In the genomic region with DNA sequence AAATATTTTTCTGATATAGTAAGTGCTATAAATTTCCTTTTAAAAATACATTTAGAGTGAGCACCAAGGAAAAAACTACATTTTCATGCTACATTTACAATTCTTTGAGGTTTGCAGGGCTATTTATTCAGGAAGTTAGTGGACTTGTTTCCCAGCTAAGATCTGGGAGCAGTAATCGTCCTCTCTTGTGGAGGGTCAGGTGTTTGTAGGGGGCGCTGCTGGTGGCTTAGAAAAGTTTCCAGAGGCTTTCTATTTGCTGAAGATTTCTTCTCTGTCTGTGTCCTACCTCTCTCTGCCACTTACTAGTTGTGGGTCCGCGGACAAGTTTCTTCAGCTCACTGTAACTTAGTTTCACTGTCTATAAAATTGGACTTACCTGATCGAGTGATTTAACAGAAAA, we compare ENCODE assay signal across 15 cellular contexts.
DNase-seq lines count a peak whose midpoint lies in the region; TF ChIP-seq lines count a peak whose summit lies in the region.
"Had no signal": no experiment of that assay in that cellular context is flagged by ENCODE, and none has a peak within 500 bp of the region (broad histone marks: within the 10 kb centered on the region; RNA-seq: fewer than 3 reads in every experiment).

No MANE protein-coding gene starts in this region.

- H3K4me1 ChIP-seq in OCI-LY1 (ENCODE audit: insufficient read depth, low read length, severe bottlenecking) (peaks cover 12% of the 10 kb centered on the region), sigmoid colon (no peaks in the 10 kb centered on the region)

- TF ChIP-seq CTCF in GM12874 (IDR thresholded peaks at IDR 0.05; ENCODE audit: insufficient read depth, low read depth, low read length) (0 out of 2 replicates have a peak, but pooled peaks have one; percentile 12), OCI-LY1 (IDR thresholded peaks at IDR 0.05; ENCODE audit: low read length) (peak; percentile 55), epithelial cell of proximal tubule (conservative IDR thresholded peaks at IDR 0.05; ENCODE audit: low read depth, low read length) (peak; percentile 8), progenitor cell of endocrine pancreas (IDR thresholded peaks at IDR 0.05; ENCODE audit: unreplicated experiment) (peak; percentile 19), sigmoid colon (IDR thresholded peaks at IDR 0.05) (no peak)

- WGBS in sigmoid colon, 2 donors: 50 to 55% methylated on average over 5 of the region's 5 CpGs

- H4K20me1 ChIP-seq in OCI-LY1 (ENCODE audit: insufficient read depth, low read length): no peaks in the 10 kb centered on the region

- no peak for TF ChIP-seq POLR2A in sigmoid colon (IDR thresholded peaks at IDR 0.05)

- H3K9me3 ChIP-seq in OCI-LY1 (ENCODE audit: low read length) (no peaks in the 10 kb centered on the region), sigmoid colon (no peaks in the 10 kb centered on the region)

- H3K27ac ChIP-seq in OCI-LY1 (ENCODE audit: low read depth, low read length, poor library complexity, severe bottlenecking) (no peak overlapping the region), sigmoid colon (no peak overlapping the region)
- H3K27ac ChIP-seq: PC-9, SK-N-MC had no signal

- H3K36me3 Mint-ChIP-seq in progenitor cell of endocrine pancreas (ENCODE audit: insufficient read depth): no peaks in the 10 kb centered on the region
- H3K36me3 Mint-ChIP-seq: IgD-negative memory B cell had no signal

- H3K4me3 Mint-ChIP-seq in progenitor cell of endocrine pancreas (ENCODE audit: low read depth): no peak overlapping the region
- H3K4me3 Mint-ChIP-seq: B cell; CD4-positive, alpha-beta T cell; IgD-negative memory B cell had no signal

- peaks cover under 1% of the 10 kb centered on the region for H3K27me3 Mint-ChIP-seq in progenitor cell of endocrine pancreas
- H3K27me3 Mint-ChIP-seq: CD4-positive, alpha-beta T cell had no signal

- intact Hi-C loops in sigmoid colon (cut with DNase I): no loop called here

- no peaks in the 10 kb centered on the region for H3K9me2 ChIP-seq in OCI-LY1 (ENCODE audit: low read depth, low read length)

- H3K36me3 ChIP-seq in OCI-LY1 (ENCODE audit: insufficient read depth, low read length) (no peaks in the 10 kb centered on the region), sigmoid colon (no peaks in the 10 kb centered on the region)

- TF ChIP-seq EP300 in sigmoid colon (IDR thresholded peaks at IDR 0.05): no peak

- H3K79me2 ChIP-seq in OCI-LY1 (ENCODE audit: insufficient read depth, low read length): no peaks in the 10 kb centered on the region

- H3K4me3 ChIP-seq in OCI-LY1 (ENCODE audit: low read depth, low read length, poor library complexity, severe bottlenecking) (no peak overlapping the region), epithelial cell of proximal tubule (ENCODE audit: low read depth, low read length) (no peak overlapping the region), sigmoid colon (no peak overlapping the region)
- H3K4me3 ChIP-seq: PC-9, SK-N-MC had no signal

- DNase-seq in epithelial cell of proximal tubule (ENCODE audit: low read depth): no peak
- no peak for DNase-seq in progenitor cell of endocrine pancreas (ENCODE audit: low spot score, unreplicated experiment)
- DNase-seq in sigmoid colon: no peak
- DNase-seq in GM03348 (ENCODE audit: low spot score): no peak
- DNase-seq in NCI-H2171 (lab: John Stamatoyannopoulos, UW): no peak
- DNase-seq: Calu3; CD4-positive, alpha-beta T cell; Kasumi-1; NCI-H187 treated with DMSO at 0.1 percent for 48 hours; PC-9 had no signal

- no peak overlapping the region for H3K9ac ChIP-seq in OCI-LY1 (ENCODE audit: low read length)

- H3K4me2 ChIP-seq in OCI-LY1 (ENCODE audit: low read length): no peak overlapping the region
- H3K4me2 ChIP-seq: PC-9 had no signal

- no peaks in the 10 kb centered on the region for H3K9me3 Mint-ChIP-seq in progenitor cell of endocrine pancreas (ENCODE audit: low read depth)
- H3K9me3 Mint-ChIP-seq: CD4-positive, alpha-beta T cell; IgD-negative memory B cell had no signal

- no peaks in the 10 kb centered on the region for H3K4me1 Mint-ChIP-seq in progenitor cell of endocrine pancreas (ENCODE audit: low read depth)
- H3K4me1 Mint-ChIP-seq: B cell, IgD-negative memory B cell had no signal

- H2AFZ ChIP-seq in OCI-LY1 (ENCODE audit: low read length): no peak overlapping the region
- H2AFZ ChIP-seq: PC-9 had no signal

- no peaks in the 10 kb centered on the region for H3F3A ChIP-seq in OCI-LY1 (ENCODE audit: insufficient read depth, low read length)

- H3K27me3 ChIP-seq in OCI-LY1 (ENCODE audit: insufficient read depth, low read length): no peaks in the 10 kb centered on the region
- H3K27me3 ChIP-seq in sigmoid colon: no peaks in the 10 kb centered on the region

- H3K27ac Mint-ChIP-seq in progenitor cell of endocrine pancreas: no peak overlapping the region
- H3K27ac Mint-ChIP-seq: B cell; CD4-positive, alpha-beta T cell; IgD-negative memory B cell had no signal

Comparison
In these comparisons a context has a peak if more than half of its experiments do, and no peak if none do; other contexts are left out.
1. CTCF ChIP-seq: peak in GM12874 (single experiment), OCI-LY1 (single experiment), epithelial cell of proximal tubule (single experiment) and progenitor cell of endocrine pancreas (single experiment); none in sigmoid colon (0 of 4).